11 cellular contexts compared by ENCODE assay signal in the genomic region with DNA sequence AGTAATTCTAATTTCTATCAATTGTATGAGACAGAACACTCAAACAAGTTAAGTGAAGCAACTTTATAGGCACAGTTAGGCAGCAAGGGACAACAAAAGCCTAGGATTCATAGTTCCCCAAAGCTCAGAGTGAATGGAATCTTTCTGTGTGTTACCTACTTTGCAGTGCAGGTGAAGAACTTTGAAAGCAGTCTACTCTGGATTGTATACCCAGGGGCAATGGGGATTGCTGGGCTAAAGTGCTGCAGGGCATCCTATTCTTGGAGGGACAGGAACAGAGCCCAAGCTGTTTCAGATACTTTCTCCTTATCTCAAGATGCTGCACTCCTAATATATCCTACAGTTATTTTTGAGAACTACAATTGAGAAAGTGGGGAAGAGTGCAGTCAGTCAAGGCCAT.
"Had no signal": no experiment of that assay in that cellular context is flagged by ENCODE, and none has a peak within 500 bp of the region (broad histone marks: within the 10 kb centered on the region; RNA-seq: fewer than 3 reads in every experiment).

No MANE protein-coding gene starts in this region.

- ATAC-seq: GM23338, HCT116 had no signal

- DNase-seq: GM23248, GOT3, H7, H9, HCEC 1CT, HFFc6 had no signal

- H3K27ac ChIP-seq: GM23248 had no signal

- H3K4me3 ChIP-seq: GM23248, GM23338, HAP-1 had no signal

- H3K9me3 ChIP-seq: HAP-1 had no signal

- H3K9me3 Mint-ChIP-seq: GM23338, H9 had no signal

- FAIRE-seq: H1, H54 had no signal

- H3K9ac ChIP-seq: GM23248 had no signal

- H3K4me2 ChIP-seq: GM23338 had no signal

- H3K4me3 Mint-ChIP-seq: GM23338, H9, HFFc6 had no signal

- H3K36me3 ChIP-seq: HAP-1 had no signal

- H3K4me1 ChIP-seq: HAP-1 had no signal

- H3K4me1 Mint-ChIP-seq: H9 had no signal

- H3K27ac Mint-ChIP-seq: GM23338, H9, HFFc6 had no signal

- H2AFZ ChIP-seq: GM23248, GM23338 had no signal
